Comparison of ENCODE assay signal across 8 cellular contexts in the genomic region with DNA sequence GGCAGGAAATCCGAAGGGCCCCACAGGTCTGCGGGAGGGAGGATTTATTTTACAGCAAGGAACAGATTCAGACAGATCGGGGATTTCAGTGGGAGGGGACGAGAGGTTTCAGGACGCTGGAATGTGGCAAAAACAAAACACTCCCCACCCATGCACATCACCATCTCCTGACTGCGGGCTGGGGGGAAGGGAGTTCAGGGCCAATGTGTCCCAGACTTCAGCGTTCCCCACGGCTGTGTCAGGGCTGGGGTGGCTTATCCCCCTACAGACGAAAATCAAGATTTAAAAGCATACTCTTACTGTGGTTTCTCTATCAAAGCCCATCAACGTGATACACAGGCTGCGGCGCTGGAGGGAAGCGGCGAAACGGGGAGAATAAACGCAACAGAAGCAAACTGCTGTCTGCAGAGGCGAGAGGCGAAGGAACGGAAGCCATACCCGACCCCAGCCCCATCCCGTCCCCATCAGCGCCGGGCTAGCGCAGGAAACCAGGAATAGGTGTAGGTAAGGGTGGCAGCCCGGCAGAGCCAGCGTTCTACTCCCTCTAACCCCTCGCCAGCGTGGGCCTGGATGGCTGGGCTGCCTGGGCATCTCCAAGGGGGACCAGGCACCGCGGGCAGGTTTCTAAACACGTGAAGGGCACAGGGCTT. TPM values are rescaled to one million over a fixed set of nuclear protein-coding genes. Genes with fewer than 3 reads are reported as not detected.
DNase-seq lines count a peak whose midpoint lies in the region; ATAC-seq, FAIRE-seq and TF ChIP-seq lines count a peak whose summit lies in the region.

No MANE protein-coding gene starts in this region.

- H3K36me3 ChIP-seq in HUES64 (ENCODE audit: insufficient read depth, low read length) = no peaks in the 10 kb centered on the region

- peaks cover 28% of the 10 kb centered on the region for H3K4me1 Mint-ChIP-seq in MCF 10A (ENCODE audit: insufficient read depth, unreplicated experiment)

- no peaks in the 10 kb centered on the region for H3K9me3 Mint-ChIP-seq in MCF 10A (ENCODE audit: unreplicated experiment)

- no peak for TF ChIP-seq POLR2A in lower leg skin (IDR thresholded peaks at IDR 0.05)

- no peak overlapping the region; the same call in 1 of the 2 replicates for H3K27ac ChIP-seq in HUES64 (ENCODE audit: low read depth, low read length)

- peak overlapping the region; percentile 40 for H3K27ac Mint-ChIP-seq in MCF 10A (ENCODE audit: low read depth, unreplicated experiment)

- TF ChIP-seq CTCF in MCF 10A (IDR thresholded peaks at IDR 0.05; ENCODE audit: unreplicated experiment) (no peak), lower leg skin (IDR thresholded peaks at IDR 0.05) (no peak)

- intact Hi-C loops in MCF 10A (cut with micrococcal nuclease) (loop anchor here (10.0 kb wide), 1 partner anchor 343 kb away; no protein-coding TSS in a partner anchor), lower leg skin (cut with DNase I; ENCODE audit: low total_unique reads) (no loop called here)

- no peaks in the 10 kb centered on the region for H3K27me3 Mint-ChIP-seq in MCF 10A (ENCODE audit: insufficient read depth, unreplicated experiment)

- DNase-seq in AG08395 (ENCODE audit: low spot score) (peak; percentile 61), MCF 10A (ENCODE audit: unreplicated experiment) (peak; percentile 45), lower leg skin (ENCODE audit: low spot score in 2 of 2) (peak in 1 of 2 donors; percentile 84), urothelium cell line (ENCODE audit: low spot score) (peak; percentile 64), cerebellum (ENCODE audit: low spot score) (no peak), MV-4-11 (lab: John Stamatoyannopoulos, UW) (no peak)

- no peak for ATAC-seq in GM18519 (IDR thresholded peaks at IDR 0.05; ENCODE audit: low FRiP score, unreplicated experiment)

- peaks cover 99% of the 10 kb centered on the region for H3K27me3 ChIP-seq in HUES64 (ENCODE audit: insufficient read depth, low read length)

- peak overlapping the region; percentile 78 for H3K4me3 ChIP-seq in HUES64 (ENCODE audit: low read length)
- peak overlapping the region; percentile 11 for H3K4me3 ChIP-seq in lower leg skin (ENCODE audit: low read depth, poor library complexity, severe bottlenecking)

- no peaks in the 10 kb centered on the region for H3K9me3 ChIP-seq in HUES64 (ENCODE audit: insufficient read depth, low read depth, low read length)

- CTCF ChIA-PET in MCF 10A (lab: Yijun Ruan, JAX) = interaction anchor here (2.3 to 4.5 kb wide), 4 partner anchors 18 to 54 kb away, joined by 11 to 49 read pairs (median 30); no protein-coding TSS in a partner anchor

- peak overlapping the region; percentile 53 for H3K9ac ChIP-seq in HUES64 (ENCODE audit: low read depth, low read length)

- POLR2A ChIA-PET in MCF 10A (lab: Yijun Ruan, JAX) = interaction anchor here (0.8 to 2.7 kb wide), 8 partner anchors 18 to 345 kb away, joined by 3 to 15 read pairs (median 6); no protein-coding TSS in a partner anchor

- under 1% methylated on average over 28 of the region's 31 CpGs for WGBS in HUES64
- 1% methylated on average over 29 to 31 of the region's 31 CpGs for WGBS in lower leg skin, 2 donors

- H3K4me3 Mint-ChIP-seq in MCF 10A (ENCODE audit: unreplicated experiment) = peak overlapping the region; percentile 73

- FAIRE-seq in urothelium cell line (lab: Jason Lieb, UNC) = peak; percentile 63

- H3K4me1 ChIP-seq in HUES64 (ENCODE audit: insufficient read depth, low read length) = peaks cover 31% of the 10 kb centered on the region

- TSS peak; percentile 65 for BruUV-seq in MCF 10A (replicated peaks; lab: Mats Ljungman, UMichigan)

- H3K36me3 Mint-ChIP-seq in MCF 10A (ENCODE audit: insufficient read depth, unreplicated experiment) = no peaks in the 10 kb centered on the region

RNA-seq across cellular contexts. Expression of gene TENM4, which starts 2.7 kb away (rescaled TPM):
- polyA plus RNA-seq in HUES64 (2013, experiment 1 of 2) = 8.8 TPM
- polyA plus RNA-seq in HUES64 (2013, experiment 2 of 2) = 6.2 TPM
- 5.0 and 9.9 TPM in 2 replicates for total RNA-seq in MCF 10A (2022)
- total RNA-seq in lower leg skin = 10 to 100 TPM; 34.4 to 41.1 (median 36.6) TPM
- total RNA-seq in cerebellum = 33.4 TPM

Comparison
In these comparisons a context has a peak if more than half of its experiments do, and no peak if none do; other contexts are left out.
1. DNase-seq: peak in AG08395 (single experiment), MCF 10A (single experiment) and urothelium cell line (single experiment); none in cerebellum (single experiment) and MV-4-11 (single experiment).